In genomic region chr1:112509660-112510178, GRCh38 we compare ENCODE assay signal across 11 cellular contexts. TPM values are rescaled to one million over a fixed set of nuclear protein-coding genes. Genes with fewer than 3 reads are reported as not detected.
DNase-seq lines count a peak whose midpoint lies in the region; ATAC-seq and TF ChIP-seq lines count a peak whose summit lies in the region.
"Had no signal": no experiment of that assay in that cellular context is flagged by ENCODE, and none has a peak within 500 bp of the region (broad histone marks: within the 10 kb centered on the region; RNA-seq: fewer than 3 reads in every experiment).

No MANE protein-coding gene starts in this region.

- H3K27ac ChIP-seq in mesendoderm (ENCODE audit: low read depth, low read length) = no peak overlapping the region
- H3K27ac ChIP-seq in upper lobe of right lung = no peak overlapping the region

- no CpG with 5 or more reads among the region's 16 CpGs for WGBS in mesendoderm (ENCODE audit: extremely low coverage, insufficient coverage, low lambda C conversion rate)

- no peak overlapping the region for H2BK120ac ChIP-seq in mesendoderm (ENCODE audit: low read depth, low read length)

- no peak overlapping the region for H3K4ac ChIP-seq in mesendoderm (ENCODE audit: low read depth, low read length)

- H4K8ac ChIP-seq in mesendoderm (ENCODE audit: low read depth, low read length) = no peak overlapping the region

- H3K27me3 Mint-ChIP-seq in activated naive CD4-positive, alpha-beta T cell treated with anti-CD3 and anti-CD28 coated beads, Interleukin-2, amount 50 U/mL, for 24 hours = peaks cover 8% of the 10 kb centered on the region
- H3K27me3 Mint-ChIP-seq in central memory CD8-positive, alpha-beta T cell = peaks cover 15% of the 10 kb centered on the region

- no peak overlapping the region for H4K5ac ChIP-seq in mesendoderm (ENCODE audit: low read length)

- peaks cover 6% of the 10 kb centered on the region for H3K27me3 ChIP-seq in mesendoderm (ENCODE audit: insufficient read depth, low read length, poor library complexity)
- H3K27me3 ChIP-seq in upper lobe of right lung = peaks cover 26% of the 10 kb centered on the region

- peak overlapping the region; percentile 71 for H3K4me2 ChIP-seq in mesendoderm (ENCODE audit: low read length)

- no peak overlapping the region for H2BK15ac ChIP-seq in mesendoderm (replicated peaks; ENCODE audit: low read depth)

- no peak for DNase-seq in activated naive CD4-positive, alpha-beta T cell (lab: John Stamatoyannopoulos, UW)
- no peak for DNase-seq in central memory CD8-positive, alpha-beta T cell (ENCODE audit: low spot score in 2 of 2)
- DNase-seq in mesendoderm (no peak), upper lobe of right lung (no peak), medulla oblongata (ENCODE audit: extremely low spot score) (no peak), HPDE6-E6E7 (ENCODE audit: extremely low spot score) (no peak)
- DNase-seq: GF-D8, NCI-H2171 treated with DMSO at 0.1 percent for 48 hours had no signal

- no peaks in the 10 kb centered on the region for H3K9me3 ChIP-seq in upper lobe of right lung
- H3K9me3 ChIP-seq: Peyer's patch had no signal

- peak overlapping the region; percentile 5 for H3K18ac ChIP-seq in mesendoderm (ENCODE audit: low read length)

- H3K4me3 Mint-ChIP-seq in activated naive CD4-positive, alpha-beta T cell treated with anti-CD3 and anti-CD28 coated beads, Interleukin-2, amount 50 U/mL, for 24 hours = peak overlapping the region; percentile 53
- H3K4me3 Mint-ChIP-seq in central memory CD8-positive, alpha-beta T cell = peak overlapping the region; percentile 84

- no peak overlapping the region for H3K27ac Mint-ChIP-seq in activated naive CD4-positive, alpha-beta T cell treated with anti-CD3 and anti-CD28 coated beads, Interleukin-2, amount 50 U/mL, for 24 hours
- no peak overlapping the region for H3K27ac Mint-ChIP-seq in central memory CD8-positive, alpha-beta T cell (ENCODE audit: low read depth)

- no peak for TF ChIP-seq CTCF in upper lobe of right lung (IDR thresholded peaks at IDR 0.05)

- peaks cover 17% of the 10 kb centered on the region for H3K4me1 Mint-ChIP-seq in activated naive CD4-positive, alpha-beta T cell treated with anti-CD3 and anti-CD28 coated beads, Interleukin-2, amount 50 U/mL, for 24 hours
- H3K4me1 Mint-ChIP-seq in central memory CD8-positive, alpha-beta T cell = peaks cover 7% of the 10 kb centered on the region

- H3K79me1 ChIP-seq in mesendoderm (ENCODE audit: low read length) = no peaks in the 10 kb centered on the region

- H2BK5ac ChIP-seq in mesendoderm (ENCODE audit: low read length) = no peak overlapping the region

- no peak overlapping the region for H2AK5ac ChIP-seq in mesendoderm (ENCODE audit: low read length)

- H3K4me3 ChIP-seq in mesendoderm (ENCODE audit: low read length) (no peak overlapping the region), upper lobe of right lung (peak overlapping the region; percentile 56)

- no peak for ATAC-seq in central memory CD8-positive, alpha-beta T cell (replicated peaks; ENCODE audit: extremely low read depth, poor library complexity, severe bottlenecking)
- no peak for ATAC-seq in upper lobe of right lung
- no peak for ATAC-seq in activated CD4-positive, CD25-positive, alpha-beta regulatory T cell treated with anti-CD3 and anti-CD28 coated beads, Interleukin-2, amount 50 U/mL, for 24 hours

- intact Hi-C loops in upper lobe of right lung (cut with DNase I) = no loop called here

- H3K4me1 ChIP-seq in mesendoderm (ENCODE audit: control insufficient read depth, low read depth, low read length) = peaks cover 5% of the 10 kb centered on the region
- H3K4me1 ChIP-seq in upper lobe of right lung = peaks cover 11% of the 10 kb centered on the region

- no peaks in the 10 kb centered on the region for H3K9me3 Mint-ChIP-seq in activated naive CD4-positive, alpha-beta T cell treated with anti-CD3 and anti-CD28 coated beads, Interleukin-2, amount 50 U/mL, for 24 hours
- H3K9me3 Mint-ChIP-seq in central memory CD8-positive, alpha-beta T cell = no peaks in the 10 kb centered on the region

- peak overlapping the region; percentile 35 for H3K9ac ChIP-seq in mesendoderm (ENCODE audit: low read length)

- H3K23ac ChIP-seq in mesendoderm (ENCODE audit: low read length) = no peak overlapping the region

- no peaks in the 10 kb centered on the region for H3K79me2 ChIP-seq in mesendoderm (ENCODE audit: control insufficient read depth, insufficient read depth, low read length)

- H3K56ac ChIP-seq in mesendoderm (ENCODE audit: low read length) = peak overlapping the region; percentile 79

- no peaks in the 10 kb centered on the region for H3K36me3 Mint-ChIP-seq in activated naive CD4-positive, alpha-beta T cell treated with anti-CD3 and anti-CD28 coated beads, Interleukin-2, amount 50 U/mL, for 24 hours
- H3K36me3 Mint-ChIP-seq in central memory CD8-positive, alpha-beta T cell (ENCODE audit: insufficient read depth) = peaks cover 2% of the 10 kb centered on the region

- no peaks in the 10 kb centered on the region for H3K36me3 ChIP-seq in mesendoderm (ENCODE audit: control insufficient read depth, insufficient read depth, low read length)
- no peaks in the 10 kb centered on the region for H3K36me3 ChIP-seq in upper lobe of right lung
- H3K36me3 ChIP-seq: Peyer's patch had no signal

RNA-seq across cellular contexts. Expression of gene WNT2B, which starts 1.0 kb away (rescaled TPM):
- 2.6 TPM for polyA plus RNA-seq in mesendoderm (2013, experiment 1 of 2)
- polyA plus RNA-seq in mesendoderm (2013, experiment 2 of 2) = 2.7 TPM
- total RNA-seq in upper lobe of right lung = 8.5 TPM
